ENCODE assay signal across 8 cellular contexts in genomic region chr2:177165103-177165583, GRCh38. TPM values are rescaled to one million over a fixed set of nuclear protein-coding genes. Genes with fewer than 3 reads are reported as not detected.
A peak's percentile ranks its signal among the peaks of the same experiment; 100 is the strongest.
DNase-seq lines count a peak whose midpoint lies in the region; ATAC-seq and TF ChIP-seq lines count a peak whose summit lies in the region.

No MANE protein-coding gene starts in this region.

- H3K36me3 ChIP-seq in lung (ENCODE audit: control insufficient read depth in 2 of 2, insufficient read depth in 2 of 2, low read length in 2 of 2) (no peaks in the 10 kb centered on the region), vagina (no peaks in the 10 kb centered on the region)

- H3K4me3 ChIP-seq in GM12875 (ENCODE audit: low read depth, low read length): peak overlapping the region; percentile 25
- H3K4me3 ChIP-seq in cardiac fibroblast (replicated peaks in 1 of 2; ENCODE audit: low read depth in 2 of 2, low read length in 2 of 2): peak overlapping the region; percentile 0 to 40
- no peak overlapping the region for H3K4me3 ChIP-seq in lung
- peak overlapping the region; percentile 24 to 41 for H3K4me3 ChIP-seq in vagina

- no peak for TF ChIP-seq POLR2A in vagina (IDR thresholded peaks at IDR 0.05)

- no peaks in the 10 kb centered on the region for H3K36me3 Mint-ChIP-seq in activated CD4-positive, alpha-beta T cell treated with anti-CD3 and anti-CD28 coated beads for 36 hours (ENCODE audit: low read depth)

- intact Hi-C loops in vagina (cut with DNase I): loop anchor here (2.0 to 10.0 kb wide), 3 partner anchors 97 to 590 kb away; partner anchors contain the start of gene NFE2L2
- intact Hi-C loops in activated CD4-positive, alpha-beta T cell treated with anti-CD3 and anti-CD28 coated beads for 36 hours (cut with DNase I, micrococcal nuclease): loop anchor here (2.0 kb wide), 3 partner anchors 98 to 598 kb away; no protein-coding TSS in a partner anchor

- H3K4me1 Mint-ChIP-seq in activated CD4-positive, alpha-beta T cell treated with anti-CD3 and anti-CD28 coated beads for 36 hours: peaks cover 29% of the 10 kb centered on the region

- H3K27ac ChIP-seq in lung (ENCODE audit: low read depth in 1 of 2, low read length in 1 of 2): peak overlapping the region; percentile 66 to 88
- peak overlapping the region; percentile 93 for H3K27ac ChIP-seq in vagina

- WGBS in lung, 2 donors: 12 to 18% methylated on average over 8 of the region's 8 CpGs

- H3K27me3 Mint-ChIP-seq in activated CD4-positive, alpha-beta T cell treated with anti-CD3 and anti-CD28 coated beads for 36 hours: no peaks in the 10 kb centered on the region

- POLR2A ChIA-PET in activated CD4-positive, alpha-beta T cell treated with anti-CD3 and anti-CD28 coated beads for 36 hours (lab: Charles Lee): interaction anchor here (0.5 to 2.9 kb wide), 5 partner anchors 47 to 100 kb away, joined by 3 to 24 read pairs (median 7); partner anchors contain the start of genes HNRNPA3 and NFE2L2
- POLR2A ChIA-PET in HEK293T (lab: Yijun Ruan, JAX): interaction anchor here (1.3 to 3.0 kb wide), 3 partner anchors 47 to 99 kb away, joined by 3 to 35 read pairs (median 10); partner anchors contain the start of genes HNRNPA3 and NFE2L2

- no peak overlapping the region for H3K4me3 Mint-ChIP-seq in activated CD4-positive, alpha-beta T cell treated with anti-CD3 and anti-CD28 coated beads for 36 hours

- H3K27me3 ChIP-seq in lung (ENCODE audit: control insufficient read depth, insufficient read depth) (no peaks in the 10 kb centered on the region), vagina (no peaks in the 10 kb centered on the region)

- H3K27ac Mint-ChIP-seq in activated CD4-positive, alpha-beta T cell treated with anti-CD3 and anti-CD28 coated beads for 36 hours: no peak overlapping the region

- H3K9me3 ChIP-seq in lung (ENCODE audit: control insufficient read depth in 2 of 2, insufficient read depth in 1 of 2, low read length in 1 of 2) (no peaks in the 10 kb centered on the region), vagina (no peaks in the 10 kb centered on the region)

- no peaks in the 10 kb centered on the region for H3K9me3 Mint-ChIP-seq in activated CD4-positive, alpha-beta T cell treated with anti-CD3 and anti-CD28 coated beads for 36 hours (ENCODE audit: low read depth)

- CTCF ChIA-PET in activated CD4-positive, alpha-beta T cell treated with anti-CD3 and anti-CD28 coated beads for 36 hours (lab: Charles Lee): interaction anchor here (0.6 to 5.8 kb wide), 79 partner anchors 9 to 1003 kb away, joined by 3 to 98 read pairs (median 5); partner anchors contain the start of genes AGPS, HNRNPA3 and NFE2L2
- CTCF ChIA-PET in HEK293T (lab: Yijun Ruan, JAX): interaction anchor here (0.6 to 4.5 kb wide), 26 partner anchors 9 to 602 kb away, joined by 3 to 35 read pairs (median 4); partner anchors contain the start of gene NFE2L2

- DNase-seq in NCI-H345 (lab: John Stamatoyannopoulos, UW) (peak; percentile 55), cardiac fibroblast (ENCODE audit: low read depth in 2 of 2) (peak; percentile 67), lung (ENCODE audit: low spot score) (no peak), vagina (ENCODE audit: extremely low spot score in 2 of 2) (no peak), HEK293T (ENCODE audit: extremely low spot score) (no peak)
- DNase-seq in activated CD4-positive, alpha-beta T cell treated with anti-CD3 and anti-CD28 coated beads for 36 hours: no peak

- peaks cover 2 to 3% of the 10 kb centered on the region in 2 donors for H3K4me1 ChIP-seq in lung (ENCODE audit: control insufficient read depth in 2 of 2, insufficient read depth in 2 of 2, low read length in 2 of 2)
- H3K4me1 ChIP-seq in vagina: peaks cover 48% of the 10 kb centered on the region

- peak; percentile 43 for ATAC-seq in lung (ENCODE audit: insufficient read depth, low FRiP score)
- no peak for ATAC-seq in activated CD4-positive, alpha-beta T cell treated with anti-CD3 and anti-CD28 coated beads for 36 hours
- ATAC-seq in HG02642 (IDR thresholded peaks at IDR 0.05; ENCODE audit: poor library complexity, unreplicated experiment): no peak

- TF ChIP-seq CTCF in GM12875 (IDR thresholded peaks at IDR 0.05; ENCODE audit: borderline replicate concordance, insufficient read depth, low read depth, low read length) (no peak), cardiac fibroblast (IDR thresholded peaks at IDR 0.05; ENCODE audit: low read depth, low read length) (no peak), lung (IDR thresholded peaks at IDR 0.05; ENCODE audit: control extremely low read depth, extremely low read depth) (no peak), vagina (IDR thresholded peaks at IDR 0.05) (no peak)

TF ChIP-seq in HEK293T, 16 proteins besides CTCF, POLR2A, EP300 and RAD21:
- TF ChIP-seq LEF1 (IDR thresholded peaks at IDR 0.05; ENCODE audit: borderline replicate concordance) (no peak), ELF4 (IDR thresholded peaks at IDR 0.05) (no peak), SUZ12 (IDR thresholded peaks at IDR 0.05) (no peak), HDGF (IDR thresholded peaks at IDR 0.05; ENCODE audit: borderline replicate concordance) (no peak), FOXM1 (IDR thresholded peaks at IDR 0.05; ENCODE audit: borderline replicate concordance) (no peak), FOXK2 (IDR thresholded peaks at IDR 0.05) (no peak), ZNF384 (IDR thresholded peaks at IDR 0.05) (no peak)
TF ChIP-seq in HEK293T: peak in this region for 0.

RNA-seq across cellular contexts. Expression of gene HNRNPA3, which starts 47.5 kb away (rescaled TPM):
- total RNA-seq in lung: 100 to 1,000 TPM; 155 to 164 TPM
- 100 to 1,000 TPM; 169 to 182 TPM for polyA plus RNA-seq in lung
- 77.8 TPM for total RNA-seq in vagina
- 100 to 1,000 TPM; 200 to 290 TPM for total RNA-seq in activated CD4-positive, alpha-beta T cell treated with anti-CD3 and anti-CD28 coated beads for 36 hours

Comparison
In these comparisons a context has a peak if more than half of its experiments do, and no peak if none do; other contexts are left out.
1. DNase-seq: peak in NCI-H345 (single experiment) and cardiac fibroblast (2 of 2); none in lung (single experiment), vagina (0 of 2), activated CD4-positive, alpha-beta T cell treated with anti-CD3 and anti-CD28 coated beads for 36 hours (single experiment) and HEK293T (single experiment).